8 cellular contexts compared by ENCODE assay signal in the genomic region with DNA sequence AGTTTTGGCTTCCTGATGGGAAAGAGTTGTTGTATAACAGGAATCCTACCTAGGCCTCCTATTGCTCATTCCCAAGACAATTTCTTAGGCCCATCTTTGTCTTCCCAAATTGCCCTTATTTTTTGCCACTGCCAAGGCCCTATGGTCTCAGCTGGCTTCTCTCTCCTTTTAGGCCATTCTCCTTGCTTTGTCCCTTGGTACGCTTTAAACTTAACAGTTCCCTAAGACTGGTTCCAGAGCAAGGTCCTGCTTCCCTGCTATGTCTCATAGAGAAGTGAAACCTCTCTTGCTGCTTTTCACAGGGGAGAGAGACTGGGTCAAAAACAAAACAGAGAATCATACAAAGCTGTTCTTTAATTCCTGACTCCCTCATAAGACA.
DNase-seq lines count a peak whose midpoint lies in the region; ATAC-seq, FAIRE-seq and TF ChIP-seq lines count a peak whose summit lies in the region.

No MANE protein-coding gene starts in this region.

- H3K9me3 ChIP-seq in Peyer's patch: no peaks in the 10 kb centered on the region

- H3K4me2 ChIP-seq in GM23338: no peak overlapping the region

- H3K79me2 ChIP-seq in GM23338 (replicated peaks; ENCODE audit: insufficient read depth): no peaks in the 10 kb centered on the region

- H3K4me1 ChIP-seq in Peyer's patch: peaks cover 0 to 31% (median 9%) of the 10 kb centered on the region in 4 donors
- 0 out of 2 replicates have a peak, but pooled peaks cover 5% of the 10 kb centered on the region for H3K4me1 ChIP-seq in GM23338 (ENCODE audit: insufficient read depth)

- H3K27me3 Mint-ChIP-seq in nephron progenitor cell (ENCODE audit: low read depth, poor library complexity) (no peaks in the 10 kb centered on the region), GM23338 (ENCODE audit: insufficient read depth, low read depth, poor library complexity) (no peaks in the 10 kb centered on the region)

- H3K27ac ChIP-seq in Peyer's patch (peak overlapping the region in 3 of 4 donors; percentile 20 to 48 (median 40)), GM23338 (ENCODE audit: low read depth) (no peak overlapping the region)

- H4K20me1 ChIP-seq in GM23338 (replicated peaks; ENCODE audit: insufficient read depth): no peaks in the 10 kb centered on the region

- peaks cover 7% of the 10 kb centered on the region for H3K9me3 Mint-ChIP-seq in nephron progenitor cell
- no peaks in the 10 kb centered on the region; the same call in 2 of the 3 replicates for H3K9me3 Mint-ChIP-seq in GM23338

- H3K36me3 ChIP-seq in Peyer's patch (no peaks in the 10 kb centered on the region), GM23338 (ENCODE audit: insufficient read depth) (no peaks in the 10 kb centered on the region)

- FAIRE-seq in GM18507 (lab: Jason Lieb, UNC): no peak

- no peak for TF ChIP-seq CTCF in Peyer's patch (IDR thresholded peaks at IDR 0.05)
- no peak for TF ChIP-seq CTCF in nephron progenitor cell (IDR thresholded peaks at IDR 0.05)
- no peak for TF ChIP-seq CTCF in GM23338 (conservative IDR thresholded peaks at IDR 0.05; ENCODE audit: low read depth in 2 of 2)

- peak; percentile 12 for DNase-seq in GM18507 (ENCODE audit: extremely low spot score, insufficient read length, low read depth)
- no peak for DNase-seq in Peyer's patch
- DNase-seq in nephron progenitor cell: no peak
- no peak for DNase-seq in GM23338 (ENCODE audit: low spot score)
- no peak for DNase-seq in RKO (ENCODE audit: low spot score)
- DNase-seq in AG20443 (ENCODE audit: low spot score): no peak
- DNase-seq in epidermal melanocyte (ENCODE audit: insufficient read length, low spot score): no peak

- no peaks in the 10 kb centered on the region for H3F3A ChIP-seq in GM23338 (replicated peaks; ENCODE audit: low read depth)

- H3K4me1 Mint-ChIP-seq in nephron progenitor cell (peaks cover 40% of the 10 kb centered on the region), GM23338 (peaks cover 11% of the 10 kb centered on the region; the same call in 2 of the 3 replicates)

- H3K27me3 ChIP-seq in Peyer's patch (no peaks in the 10 kb centered on the region), GM23338 (ENCODE audit: insufficient read depth) (no peaks in the 10 kb centered on the region)

- no peak overlapping the region for H3K4me3 Mint-ChIP-seq in nephron progenitor cell
- no peak overlapping the region for H3K4me3 Mint-ChIP-seq in GM23338

- ATAC-seq in GM21619 (IDR thresholded peaks at IDR 0.05; ENCODE audit: unreplicated experiment): peak; percentile 65
- ATAC-seq in GM23338: no peak

- no peak overlapping the region; the same call in none of the 2 replicates for H2AFZ ChIP-seq in GM23338

- H3K4me3 ChIP-seq in Peyer's patch: no peak overlapping the region
- no peak overlapping the region for H3K4me3 ChIP-seq in GM23338

- no peak for TF ChIP-seq POLR2A in Peyer's patch (IDR thresholded peaks at IDR 0.05)

- H3K27ac Mint-ChIP-seq in nephron progenitor cell (peak overlapping the region; percentile 91), GM23338 (no peak overlapping the region; the same call in 1 of the 2 replicates)

- peaks cover 1% of the 10 kb centered on the region for H3K36me3 Mint-ChIP-seq in nephron progenitor cell (ENCODE audit: low read depth)
- 0 out of 3 replicates have a peak, but pooled peaks cover 4% of the 10 kb centered on the region for H3K36me3 Mint-ChIP-seq in GM23338 (ENCODE audit: low read depth)

- H3K9me2 ChIP-seq in GM23338 (ENCODE audit: insufficient read depth): 0 out of 2 replicates have a peak, but pooled peaks cover 4% of the 10 kb centered on the region

TF ChIP-seq in GM23338, 12 proteins besides CTCF, POLR2A, EP300 and RAD21 (continues in another document):
- TF ChIP-seq REST (IDR thresholded peaks at IDR 0.05; ENCODE audit: unreplicated experiment): no peak
- TF ChIP-seq, protein P1, sequence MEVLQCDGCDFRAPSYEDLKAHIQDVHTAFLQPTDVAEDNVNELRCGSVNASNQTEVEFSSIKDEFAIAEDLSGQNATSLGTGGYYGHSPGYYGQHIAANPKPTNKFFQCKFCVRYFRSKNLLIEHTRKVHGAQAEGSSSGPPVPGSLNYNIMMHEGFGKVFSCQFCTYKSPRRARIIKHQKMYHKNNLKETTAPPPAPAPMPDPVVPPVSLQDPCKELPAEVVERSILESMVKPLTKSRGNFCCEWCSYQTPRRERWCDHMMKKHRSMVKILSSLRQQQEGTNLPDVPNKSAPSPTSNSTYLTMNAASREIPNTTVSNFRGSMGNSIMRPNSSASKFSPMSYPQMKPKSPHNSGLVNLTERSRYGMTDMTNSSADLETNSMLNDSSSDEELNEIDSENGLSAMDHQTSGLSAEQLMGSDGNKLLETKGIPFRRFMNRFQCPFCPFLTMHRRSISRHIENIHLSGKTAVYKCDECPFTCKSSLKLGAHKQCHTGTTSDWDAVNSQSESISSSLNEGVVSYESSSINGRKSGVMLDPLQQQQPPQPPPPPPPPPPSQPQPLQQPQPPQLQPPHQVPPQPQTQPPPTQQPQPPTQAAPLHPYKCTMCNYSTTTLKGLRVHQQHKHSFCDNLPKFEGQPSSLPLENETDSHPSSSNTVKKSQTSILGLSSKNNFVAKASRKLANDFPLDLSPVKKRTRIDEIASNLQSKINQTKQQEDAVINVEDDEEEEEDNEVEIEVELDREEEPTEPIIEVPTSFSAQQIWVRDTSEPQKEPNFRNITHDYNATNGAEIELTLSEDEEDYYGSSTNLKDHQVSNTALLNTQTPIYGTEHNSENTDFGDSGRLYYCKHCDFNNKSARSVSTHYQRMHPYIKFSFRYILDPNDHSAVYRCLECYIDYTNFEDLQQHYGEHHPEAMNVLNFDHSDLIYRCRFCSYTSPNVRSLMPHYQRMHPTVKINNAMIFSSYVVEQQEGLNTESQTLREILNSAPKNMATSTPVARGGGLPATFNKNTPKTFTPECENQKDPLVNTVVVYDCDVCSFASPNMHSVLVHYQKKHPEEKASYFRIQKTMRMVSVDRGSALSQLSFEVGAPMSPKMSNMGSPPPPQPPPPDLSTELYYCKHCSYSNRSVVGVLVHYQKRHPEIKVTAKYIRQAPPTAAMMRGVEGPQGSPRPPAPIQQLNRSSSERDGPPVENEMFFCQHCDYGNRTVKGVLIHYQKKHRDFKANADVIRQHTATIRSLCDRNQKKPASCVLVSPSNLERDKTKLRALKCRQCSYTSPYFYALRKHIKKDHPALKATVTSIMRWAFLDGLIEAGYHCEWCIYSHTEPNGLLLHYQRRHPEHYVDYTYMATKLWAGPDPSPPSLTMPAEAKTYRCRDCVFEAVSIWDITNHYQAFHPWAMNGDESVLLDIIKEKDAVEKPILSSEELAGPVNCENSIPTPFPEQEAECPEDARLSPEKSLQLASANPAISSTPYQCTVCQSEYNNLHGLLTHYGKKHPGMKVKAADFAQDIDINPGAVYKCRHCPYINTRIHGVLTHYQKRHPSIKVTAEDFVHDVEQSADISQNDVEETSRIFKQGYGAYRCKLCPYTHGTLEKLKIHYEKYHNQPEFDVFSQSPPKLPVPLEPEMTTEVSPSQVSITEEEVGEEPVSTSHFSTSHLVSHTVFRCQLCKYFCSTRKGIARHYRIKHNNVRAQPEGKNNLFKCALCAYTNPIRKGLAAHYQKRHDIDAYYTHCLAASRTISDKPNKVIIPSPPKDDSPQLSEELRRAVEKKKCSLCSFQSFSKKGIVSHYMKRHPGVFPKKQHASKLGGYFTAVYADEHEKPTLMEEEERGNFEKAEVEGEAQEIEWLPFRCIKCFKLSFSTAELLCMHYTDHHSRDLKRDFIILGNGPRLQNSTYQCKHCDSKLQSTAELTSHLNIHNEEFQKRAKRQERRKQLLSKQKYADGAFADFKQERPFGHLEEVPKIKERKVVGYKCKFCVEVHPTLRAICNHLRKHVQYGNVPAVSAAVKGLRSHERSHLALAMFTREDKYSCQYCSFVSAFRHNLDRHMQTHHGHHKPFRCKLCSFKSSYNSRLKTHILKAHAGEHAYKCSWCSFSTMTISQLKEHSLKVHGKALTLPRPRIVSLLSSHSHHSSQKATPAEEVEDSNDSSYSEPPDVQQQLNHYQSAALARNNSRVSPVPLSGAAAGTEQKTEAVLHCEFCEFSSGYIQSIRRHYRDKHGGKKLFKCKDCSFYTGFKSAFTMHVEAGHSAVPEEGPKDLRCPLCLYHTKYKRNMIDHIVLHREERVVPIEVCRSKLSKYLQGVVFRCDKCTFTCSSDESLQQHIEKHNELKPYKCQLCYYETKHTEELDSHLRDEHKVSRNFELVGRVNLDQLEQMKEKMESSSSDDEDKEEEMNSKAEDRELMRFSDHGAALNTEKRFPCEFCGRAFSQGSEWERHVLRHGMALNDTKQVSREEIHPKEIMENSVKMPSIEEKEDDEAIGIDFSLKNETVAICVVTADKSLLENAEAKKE (CRISPR knock-in tag; IDR thresholded peaks at IDR 0.05): no peak
- TF ChIP-seq JUNB (IDR thresholded peaks at IDR 0.05; ENCODE audit: unreplicated experiment): no peak
- no peak for TF ChIP-seq STAT1 (IDR thresholded peaks at IDR 0.05; ENCODE audit: unreplicated experiment)
- no peak for TF ChIP-seq ZNF331 (CRISPR knock-in tag; IDR thresholded peaks at IDR 0.05; ENCODE audit: low read depth)
- TF ChIP-seq NANOG (IDR thresholded peaks at IDR 0.05; ENCODE audit: borderline replicate concordance): no peak
- no peak for TF ChIP-seq POLR2AphosphoS5 (IDR thresholded peaks at IDR 0.05; ENCODE audit: low read depth)
- TF ChIP-seq CREB1 (CRISPR knock-in tag; IDR thresholded peaks at IDR 0.05; ENCODE audit: low read depth): no peak
